Comparison of ENCODE assay signal across 19 cellular contexts in genomic region chr12:105945935-105946334, GRCh38.
DNase-seq lines count a peak whose midpoint lies in the region; ATAC-seq, FAIRE-seq and TF ChIP-seq lines count a peak whose summit lies in the region.
"Had no signal": no experiment of that assay in that cellular context is flagged by ENCODE, and none has a peak within 500 bp of the region (broad histone marks: within the 10 kb centered on the region; RNA-seq: fewer than 3 reads in every experiment).

No MANE protein-coding gene starts in this region.

- no peak for FAIRE-seq in GM12891 (lab: Jason Lieb, UNC)
- FAIRE-seq: G401.6, GM12892 had no signal

- H3K4me3 Mint-ChIP-seq in mesothelial cell of epicardium = no peak overlapping the region
- H3K4me3 Mint-ChIP-seq in GM23338 = no peak overlapping the region
- H3K4me3 Mint-ChIP-seq: H9 had no signal

- H3K4me1 Mint-ChIP-seq in mesothelial cell of epicardium = peaks cover 12% of the 10 kb centered on the region
- no peaks in the 10 kb centered on the region for H3K4me1 Mint-ChIP-seq in GM23338

- peaks cover 19% of the 10 kb centered on the region for H3K4me1 ChIP-seq in left ventricle myocardium inferior
- peaks cover 5% of the 10 kb centered on the region for H3K4me1 ChIP-seq in smooth muscle cell (ENCODE audit: low read depth)
- no peaks in the 10 kb centered on the region for H3K4me1 ChIP-seq in GM23338 (ENCODE audit: insufficient read depth)

- H3K9me3 Mint-ChIP-seq in mesothelial cell of epicardium (peaks cover 12% of the 10 kb centered on the region), GM23338 (no peaks in the 10 kb centered on the region)
- H3K9me3 Mint-ChIP-seq: H9 had no signal

- H3K36me3 Mint-ChIP-seq in mesothelial cell of epicardium (no peaks in the 10 kb centered on the region), GM23338 (ENCODE audit: low read depth) (no peaks in the 10 kb centered on the region)

- H4K20me1 ChIP-seq in smooth muscle cell (ENCODE audit: low read depth) = no peaks in the 10 kb centered on the region
- no peaks in the 10 kb centered on the region for H4K20me1 ChIP-seq in GM23338 (replicated peaks; ENCODE audit: insufficient read depth)

- peaks cover 4% of the 10 kb centered on the region for H3K9me3 ChIP-seq in left ventricle myocardium inferior (replicated peaks)
- H3K9me3 ChIP-seq in smooth muscle cell (replicated peaks; ENCODE audit: low read depth) = no peaks in the 10 kb centered on the region

- ATAC-seq in Right ventricle myocardium inferior (no peak), GM23338 (no peak)
- ATAC-seq: Panc1 had no signal

- no peak for TF ChIP-seq POLR2A in GM12891 (IDR thresholded peaks at IDR 0.05; ENCODE audit: low read depth, low read length)

- no peak for DNase-seq in left ventricle myocardium inferior
- no peak for DNase-seq in Right ventricle myocardium inferior (ENCODE audit: missing footprints)
- DNase-seq in fibroblast of the aortic adventitia (ENCODE audit: low read depth) = peak; percentile 25
- no peak for DNase-seq in mesothelial cell of epicardium (ENCODE audit: low spot score in 2 of 2, unreplicated experiment in 2 of 2)
- DNase-seq in smooth muscle cell (lab: John Stamatoyannopoulos, UW; ENCODE audit: unreplicated experiment) = no peak
- DNase-seq in GM12891 (ENCODE audit: insufficient read length, low spot score) = no peak
- no peak for DNase-seq in SIG-M5 (lab: John Stamatoyannopoulos, UW)
- DNase-seq in GM23338 (ENCODE audit: low spot score) = no peak
- DNase-seq: 8988T, C1 segment of cervical spinal cord, H9, Kasumi-1, NCI-H1930, NCI-H2171, NCI-H774, SHP77 treated with DMSO at 0.1 percent for 48 hours had no signal

- H3K27me3 ChIP-seq in left ventricle myocardium inferior (ENCODE audit: low read depth) (no peaks in the 10 kb centered on the region), smooth muscle cell (ENCODE audit: low read depth) (no peaks in the 10 kb centered on the region), GM23338 (ENCODE audit: insufficient read depth) (no peaks in the 10 kb centered on the region)

- no peak overlapping the region for H3K4me3 ChIP-seq in left ventricle myocardium inferior
- no peak overlapping the region for H3K4me3 ChIP-seq in fibroblast of the aortic adventitia (ENCODE audit: low read depth, low read length)
- no peak overlapping the region for H3K4me3 ChIP-seq in smooth muscle cell
- H3K4me3 ChIP-seq in GM23338 = no peak overlapping the region

- TF ChIP-seq CTCF in left ventricle myocardium inferior (IDR thresholded peaks at IDR 0.05; ENCODE audit: borderline replicate concordance) (no peak), fibroblast of the aortic adventitia (IDR thresholded peaks at IDR 0.05; ENCODE audit: insufficient read depth, low read length) (no peak), mesothelial cell of epicardium (IDR thresholded peaks at IDR 0.05; ENCODE audit: unreplicated experiment) (no peak), smooth muscle cell (IDR thresholded peaks at IDR 0.05; ENCODE audit: borderline replicate concordance, insufficient read depth, poor library complexity, severe bottlenecking) (no peak), GM23338 (conservative IDR thresholded peaks at IDR 0.05; ENCODE audit: low read depth in 2 of 2) (no peak)

- peak overlapping the region; percentile 16 for H3K4me2 ChIP-seq in smooth muscle cell
- no peak overlapping the region for H3K4me2 ChIP-seq in GM23338

- H3K27ac Mint-ChIP-seq in mesothelial cell of epicardium = peak overlapping the region; percentile 51
- H3K27ac Mint-ChIP-seq in GM23338 = no peak overlapping the region
- H3K27ac Mint-ChIP-seq: H9 had no signal

- H2AFZ ChIP-seq in smooth muscle cell (ENCODE audit: low read depth) (no peak overlapping the region), GM23338 (no peak overlapping the region)

- H3K9me2 ChIP-seq in GM23338 (ENCODE audit: insufficient read depth) = peaks cover 18% of the 10 kb centered on the region

- intact Hi-C loops in left ventricle myocardium inferior (cut with micrococcal nuclease) (no loop called here), Right ventricle myocardium inferior (cut with DNase I) (loop anchor here (2.0 kb wide), 1 partner anchor 23 kb away; no protein-coding TSS in a partner anchor)

- H3K79me2 ChIP-seq in smooth muscle cell (ENCODE audit: low read depth) = no peaks in the 10 kb centered on the region
- H3K79me2 ChIP-seq in GM23338 (replicated peaks; ENCODE audit: insufficient read depth) = no peaks in the 10 kb centered on the region

- H3K36me3 ChIP-seq in left ventricle myocardium inferior (no peaks in the 10 kb centered on the region), smooth muscle cell (ENCODE audit: low read depth) (no peaks in the 10 kb centered on the region), GM23338 (ENCODE audit: insufficient read depth) (no peaks in the 10 kb centered on the region)

- H3K27ac ChIP-seq in left ventricle myocardium inferior (replicated peaks) (peak overlapping the region; percentile 71), smooth muscle cell (ENCODE audit: low read depth) (peak overlapping the region; percentile 77), GM23338 (ENCODE audit: low read depth) (no peak overlapping the region)

- H3K27me3 Mint-ChIP-seq in mesothelial cell of epicardium (ENCODE audit: low read depth) (no peaks in the 10 kb centered on the region), GM23338 (ENCODE audit: insufficient read depth, low read depth, poor library complexity) (peaks cover 2% of the 10 kb centered on the region)

- H3F3A ChIP-seq in smooth muscle cell (ENCODE audit: low read depth) = no peaks in the 10 kb centered on the region
- no peaks in the 10 kb centered on the region for H3F3A ChIP-seq in GM23338 (replicated peaks; ENCODE audit: low read depth)

- H3K9ac ChIP-seq in smooth muscle cell (ENCODE audit: low read depth) = peak overlapping the region; percentile 13

TF ChIP-seq in GM12891, 5 proteins besides CTCF, POLR2A, EP300 and RAD21:
- TF ChIP-seq PAX5 (IDR thresholded peaks at IDR 0.05; ENCODE audit: insufficient read depth, low read length, severe bottlenecking) (no peak), SPI1 (IDR thresholded peaks at IDR 0.05; ENCODE audit: low read depth, low read length) (no peak), POLR2AphosphoS5 (IDR thresholded peaks at IDR 0.05; ENCODE audit: low read depth, low read length) (no peak), POU2F2 (IDR thresholded peaks at IDR 0.05; ENCODE audit: low read depth, low read length) (no peak), TAF1 (IDR thresholded peaks at IDR 0.05; ENCODE audit: low read depth, low read length) (no peak)

TF ChIP-seq in GM23338, 12 proteins besides CTCF, POLR2A, EP300 and RAD21 (continues in another document):
- TF ChIP-seq REST (IDR thresholded peaks at IDR 0.05; ENCODE audit: unreplicated experiment) (no peak), CREB1 (CRISPR knock-in tag; IDR thresholded peaks at IDR 0.05; ENCODE audit: low read depth) (no peak), JUNB (IDR thresholded peaks at IDR 0.05; ENCODE audit: unreplicated experiment) (no peak)
